Comparison of ENCODE assay signal across 14 cellular contexts in genomic region chr20:24097051-24097450, GRCh38.
A peak's percentile ranks its signal among the peaks of the same experiment; 100 is the strongest.
DNase-seq lines count a peak whose midpoint lies in the region; ATAC-seq and TF ChIP-seq lines count a peak whose summit lies in the region.
"Had no signal": no experiment of that assay in that cellular context is flagged by ENCODE, and none has a peak within 500 bp of the region (broad histone marks: within the 10 kb centered on the region; RNA-seq: fewer than 3 reads in every experiment).

No MANE protein-coding gene starts in this region.

- TF ChIP-seq CTCF in cardiac muscle cell (IDR thresholded peaks at IDR 0.05; ENCODE audit: low read depth, low read length) (no peak), left ventricle myocardium inferior (IDR thresholded peaks at IDR 0.05; ENCODE audit: borderline replicate concordance) (no peak), PC-3 (conservative IDR thresholded peaks at IDR 0.05; ENCODE audit: low read depth, low read length) (no peak), type B pancreatic cell (conservative IDR thresholded peaks at IDR 0.05) (no peak), GM10266 (IDR thresholded peaks at IDR 0.05; ENCODE audit: control insufficient read depth, insufficient read depth, low read depth, missing control alignments) (no peak), HFFc6 (IDR thresholded peaks at IDR 0.05) (no peak)

- intact Hi-C loops in left ventricle myocardium inferior (cut with micrococcal nuclease), result no loop called here
- intact Hi-C loops in PC-3 (cut with micrococcal nuclease), result no loop called here

- H3K9me3 Mint-ChIP-seq in type B pancreatic cell (no peaks in the 10 kb centered on the region), HFFc6 (no peaks in the 10 kb centered on the region)
- H3K9me3 Mint-ChIP-seq: CD8-positive, alpha-beta memory T cell had no signal

- CTCF ChIA-PET in PC-3 (lab: Charles Lee), result no interaction called here

- H3K4me1 Mint-ChIP-seq in type B pancreatic cell (ENCODE audit: unreplicated experiment) (peaks cover 12% of the 10 kb centered on the region), HFFc6 (ENCODE audit: low read depth) (peaks cover 5% of the 10 kb centered on the region; the same call in 1 of the 2 replicates)

- POLR2A ChIA-PET in PC-3 (lab: Charles Lee; ENCODE audit: unreplicated experiment), result no interaction called here

- H3F3A ChIP-seq in PC-3 (ENCODE audit: low read length, unreplicated experiment), result no peaks in the 10 kb centered on the region

- H3K36me3 Mint-ChIP-seq in type B pancreatic cell, result no peaks in the 10 kb centered on the region
- H3K36me3 Mint-ChIP-seq in HFFc6 (ENCODE audit: low read depth), result no peaks in the 10 kb centered on the region
- H3K36me3 Mint-ChIP-seq: CD8-positive, alpha-beta memory T cell had no signal

- peaks cover 12% of the 10 kb centered on the region for H3K79me2 ChIP-seq in PC-3 (ENCODE audit: low read length)

- H3K9ac ChIP-seq in PC-3 (ENCODE audit: low read length), result no peak overlapping the region
- H3K9ac ChIP-seq: BLaER1 treated with 17β-estradiol and CSF1 and Interleukin-3, amounts not matched to agents 10 nM and 100 nM had no signal

- H3K27ac ChIP-seq in cardiac muscle cell (no peak overlapping the region), left ventricle myocardium inferior (replicated peaks) (no peak overlapping the region), PC-3 (ENCODE audit: low read length) (0 out of 2 replicates have a peak overlapping the region, but pooled peaks have one; percentile 2)
- H3K27ac ChIP-seq: BLaER1 treated with 17β-estradiol and CSF1 and Interleukin-3, amounts not matched to agents 10 nM and 100 nM; HL-60 had no signal

- no peaks in the 10 kb centered on the region for H3K36me3 ChIP-seq in cardiac muscle cell
- H3K36me3 ChIP-seq in left ventricle myocardium inferior, result no peaks in the 10 kb centered on the region
- no peaks in the 10 kb centered on the region for H3K36me3 ChIP-seq in PC-3 (ENCODE audit: low read depth, low read length)
- H3K36me3 ChIP-seq: BLaER1 treated with 17β-estradiol and CSF1 and Interleukin-3, amounts not matched to agents 10 nM and 100 nM; HAP-1 had no signal

- no peak overlapping the region for H2AFZ ChIP-seq in PC-3 (ENCODE audit: low read length)

- no peaks in the 10 kb centered on the region for H3K9me3 ChIP-seq in cardiac muscle cell (ENCODE audit: low read depth)
- no peaks in the 10 kb centered on the region for H3K9me3 ChIP-seq in left ventricle myocardium inferior (replicated peaks)
- H3K9me3 ChIP-seq in PC-3 (ENCODE audit: low read length), result no peaks in the 10 kb centered on the region
- H3K9me3 ChIP-seq: BLaER1 treated with 17β-estradiol and CSF1 and Interleukin-3, amounts not matched to agents 10 nM and 100 nM; HAP-1 had no signal

- H4K20me1 ChIP-seq in PC-3 (ENCODE audit: low read length), result no peaks in the 10 kb centered on the region
- H4K20me1 ChIP-seq: BLaER1 treated with 17β-estradiol and CSF1 and Interleukin-3, amounts not matched to agents 10 nM and 100 nM had no signal

- H3K4me2 ChIP-seq in PC-3 (ENCODE audit: low read length), result no peak overlapping the region; the same call in 1 of the 2 replicates
- H3K4me2 ChIP-seq: BLaER1 treated with 17β-estradiol and CSF1 and Interleukin-3, amounts not matched to agents 10 nM and 100 nM had no signal

- H3K4me3 Mint-ChIP-seq in type B pancreatic cell (no peak overlapping the region), HFFc6 (no peak overlapping the region)
- H3K4me3 Mint-ChIP-seq: CD8-positive, alpha-beta memory T cell had no signal

- DNase-seq in cardiac muscle cell (ENCODE audit: low read depth in 1 of 2, low spot score in 1 of 2) (peak; percentile 52 to 69), left ventricle myocardium inferior (no peak), PC-3 (no peak), islet precursor cell (peak; percentile 69), type B pancreatic cell (ENCODE audit: extremely low spot score, unreplicated experiment) (no peak), GM10266 (ENCODE audit: extremely low spot score) (no peak), NCI-H524 treated with DMSO at 0.1 percent for 48 hours (lab: John Stamatoyannopoulos, UW) (no peak), HFFc6 (no peak)
- DNase-seq: CD8-positive, alpha-beta memory T cell; DND-41; NCI-H187 had no signal

- ATAC-seq in PC-3, result no peak

- H3K4me1 ChIP-seq in cardiac muscle cell (ENCODE audit: low read depth), result peaks cover 10% of the 10 kb centered on the region
- H3K4me1 ChIP-seq in left ventricle myocardium inferior, result no peaks in the 10 kb centered on the region
- H3K4me1 ChIP-seq in PC-3 (ENCODE audit: insufficient read depth, low read length), result peaks cover 62% of the 10 kb centered on the region
- H3K4me1 ChIP-seq: HAP-1 had no signal

- H3K27me3 ChIP-seq in cardiac muscle cell (no peaks in the 10 kb centered on the region), left ventricle myocardium inferior (ENCODE audit: low read depth) (peaks cover 79% of the 10 kb centered on the region), PC-3 (ENCODE audit: low read length) (no peaks in the 10 kb centered on the region)
- H3K27me3 ChIP-seq: BLaER1 treated with 17β-estradiol and CSF1 and Interleukin-3, amounts not matched to agents 10 nM and 100 nM had no signal

- peak overlapping the region; percentile 69 for H3K27ac Mint-ChIP-seq in type B pancreatic cell
- no peak overlapping the region for H3K27ac Mint-ChIP-seq in HFFc6

- H3K9me2 ChIP-seq in PC-3 (replicated peaks; ENCODE audit: low read length), result no peaks in the 10 kb centered on the region

- H3K4me3 ChIP-seq in cardiac muscle cell (no peak overlapping the region), left ventricle myocardium inferior (no peak overlapping the region), PC-3 (ENCODE audit: low read length) (no peak overlapping the region)
- H3K4me3 ChIP-seq: BLaER1 treated with 17β-estradiol and CSF1 and Interleukin-3, amounts not matched to agents 10 nM and 100 nM; HAP-1 had no signal

- no TSS peak for BruUV-seq in PC-3 (replicated peaks; lab: Mats Ljungman, UMichigan)

- H3K27me3 Mint-ChIP-seq in type B pancreatic cell (peaks cover 63% of the 10 kb centered on the region), HFFc6 (ENCODE audit: insufficient read depth) (peaks cover 7% of the 10 kb centered on the region)

Comparison
In these comparisons a context has a peak if more than half of its experiments do, and no peak if none do; other contexts are left out.
1. DNase-seq: peak in cardiac muscle cell (2 of 2) and islet precursor cell (single experiment); none in left ventricle myocardium inferior (single experiment), PC-3 (single experiment), type B pancreatic cell (single experiment), GM10266 (single experiment), NCI-H524 treated with DMSO at 0.1 percent for 48 hours (single experiment) and HFFc6 (single experiment).